29 cellular contexts compared by ENCODE assay signal in genomic region chr3:81195483-81195882, GRCh38.
"Had no signal": no experiment of that assay in that cellular context is flagged by ENCODE, and none has a peak within 500 bp of the region (broad histone marks: within the 10 kb centered on the region; RNA-seq: fewer than 3 reads in every experiment).

No MANE protein-coding gene starts in this region.

- H3K4me1 ChIP-seq: heart right ventricle, thyroid gland, upper lobe of left lung, vagina had no signal

- FAIRE-seq: islet of Langerhans, small intestine, TTC549 had no signal

- DNase-seq: activated CD4-positive, alpha-beta T cell treated with anti-CD3 and anti-CD28 coated beads for 48 hours; activated CD4-positive, alpha-beta T cell treated with anti-CD3 and anti-CD28 coated beads, Interleukin-2, amount 50 U/mL, for 48 hours; activated CD8-positive, alpha-beta memory T cell treated with anti-CD3 and anti-CD28 coated beads for 24 hours; activated effector memory CD4-positive, alpha-beta T cell treated with Interleukin-2 at 50 U/mL for 16 hours; activated naive CD4-positive, alpha-beta T cell treated with Interleukin-2 at 50 U/mL for 16 hours; anterior cingulate cortex; brain microvascular endothelial cell; endodermal cell; foreskin melanocyte; heart right ventricle; left ventricle myocardium superior; mucosa of descending colon; posterior cingulate gyrus; right cardiac atrium; small intestine; stimulated activated CD4-positive, alpha-beta T cell treated with anti-CD3 and anti-CD28 coated beads, Interleukin-4, amount 100 ng/mL, for 24 hours; stimulated activated naive CD8-positive, alpha-beta T cell treated with anti-CD3 and anti-CD28 coated beads, Interleukin-15, amount 100 ng/mL, for 72 hours; substantia nigra; T-helper 9 cell; thyroid gland; upper lobe of left lung; WERI-Rb-1 had no signal

- ATAC-seq: activated CD4-positive, CD25-positive, alpha-beta regulatory T cell treated with anti-CD3 and anti-CD28 coated beads, Interleukin-2, amount 50 U/mL, for 24 hours; esophagus mucosa; heart right ventricle; left ventricle myocardium superior; mucosa of descending colon; natural killer cell treated with Interleukin-12 subunit alpha and Interleukin-12 subunit beta and Interleukin-15 and Interleukin-18, amount 100 ng/mL, for 72 hours; right cardiac atrium; stimulated activated effector memory CD8-positive, alpha-beta T cell treated with anti-CD3 and anti-CD28 coated beads, Interleukin-12 subunit alpha, Interleukin-12 subunit beta, amount 100 ng/mL, for 72 hours; stimulated activated naive CD8-positive, alpha-beta T cell treated with anti-CD3 and anti-CD28 coated beads, Interleukin-15, amount 100 ng/mL, for 72 hours had no signal

- H3K27me3 ChIP-seq: brain microvascular endothelial cell, heart right ventricle, thyroid gland, upper lobe of left lung, vagina had no signal

- H3K36me3 ChIP-seq: brain microvascular endothelial cell, heart right ventricle, thyroid gland, upper lobe of left lung, vagina, WERI-Rb-1 had no signal

- H3K27ac ChIP-seq: brain microvascular endothelial cell, heart right ventricle, thyroid gland, upper lobe of left lung, vagina, WERI-Rb-1 had no signal

- H3K9me3 ChIP-seq: heart right ventricle, mucosa of descending colon, thyroid gland, upper lobe of left lung, vagina had no signal

- H3K4me3 ChIP-seq: heart right ventricle, mucosa of descending colon, thyroid gland, upper lobe of left lung, vagina had no signal
